19 cellular contexts compared by ENCODE assay signal in genomic region chr1:187862506-187862905, GRCh38.
"Had no signal": no experiment of that assay in that cellular context is flagged by ENCODE, and none has a peak within 500 bp of the region (broad histone marks: within the 10 kb centered on the region; RNA-seq: fewer than 3 reads in every experiment).

No MANE protein-coding gene starts in this region.

- H3K4me1 ChIP-seq: colonic mucosa, sigmoid colon, testis, upper lobe of left lung had no signal

- H3K4me3 ChIP-seq: body of pancreas, colonic mucosa, sigmoid colon, testis, upper lobe of left lung had no signal

- H3K4me3 Mint-ChIP-seq: activated CD4-positive, alpha-beta memory T cell treated with anti-CD3 and anti-CD28 coated beads, Interleukin-2, amount 10 ng/mL, durations not matched to agents 7 days and 5 days; activated CD8-positive, alpha-beta memory T cell treated with anti-CD3 and anti-CD28 coated beads, Interleukin-2, amount 10 ng/mL, durations not matched to agents 7 days and 5 days; activated naive CD8-positive, alpha-beta T cell; nephron; stimulated activated memory B cell treated with anti-CD40 and anti-IgM and Interleukin-4, amounts not matched to agents 10 μg/mL and 1 μg/mL and 100 μg/mL, for 72 hours had no signal

- H3K27me3 ChIP-seq: body of pancreas, colonic mucosa, sigmoid colon, testis, upper lobe of left lung had no signal

- H3K9me3 Mint-ChIP-seq: activated CD4-positive, alpha-beta memory T cell treated with anti-CD3 and anti-CD28 coated beads, Interleukin-2, amount 10 ng/mL, durations not matched to agents 7 days and 5 days had no signal

- H3K27ac ChIP-seq: body of pancreas, colonic mucosa, sigmoid colon, testis, upper lobe of left lung had no signal

- H3K27me3 Mint-ChIP-seq: activated CD4-positive, alpha-beta memory T cell treated with anti-CD3 and anti-CD28 coated beads, Interleukin-2, amount 10 ng/mL, durations not matched to agents 7 days and 5 days; activated CD8-positive, alpha-beta memory T cell treated with anti-CD3 and anti-CD28 coated beads, Interleukin-2, amount 10 ng/mL, durations not matched to agents 7 days and 5 days; activated naive CD8-positive, alpha-beta T cell; stimulated activated memory B cell treated with anti-CD40 and anti-IgM and Interleukin-4, amounts not matched to agents 10 μg/mL and 1 μg/mL and 100 μg/mL, for 72 hours had no signal

- H3K36me3 Mint-ChIP-seq: activated CD8-positive, alpha-beta memory T cell treated with anti-CD3 and anti-CD28 coated beads, Interleukin-2, amount 10 ng/mL, durations not matched to agents 7 days and 5 days; activated naive CD8-positive, alpha-beta T cell; stimulated activated memory B cell treated with anti-CD40 and anti-IgM and Interleukin-4, amounts not matched to agents 10 μg/mL and 1 μg/mL and 100 μg/mL, for 72 hours had no signal

- DNase-seq: activated CD4-positive, alpha-beta memory T cell treated with anti-CD3 and anti-CD28 coated beads, Interleukin-2, amount 10 ng/mL, durations not matched to agents 7 days and 5 days; activated CD4-positive, alpha-beta T cell treated with anti-CD3 and anti-CD28 coated beads for 48 hours; activated CD4-positive, CD25-positive, alpha-beta regulatory T cell; activated CD8-positive, alpha-beta memory T cell treated with anti-CD3 and anti-CD28 coated beads, Interleukin-2, amount 10 ng/mL, durations not matched to agents 7 days and 5 days; amygdala; body of pancreas; central memory CD4-positive, alpha-beta T cell; colonic mucosa; midbrain; sigmoid colon; stimulated activated CD4-positive, alpha-beta T cell treated with anti-CD3 and anti-CD28 coated beads, Interleukin-4, amount 100 ng/mL, for 4 hours; T-helper 1 cell; T1000; testis; upper lobe of left lung had no signal

- H3K27ac Mint-ChIP-seq: activated CD4-positive, alpha-beta memory T cell treated with anti-CD3 and anti-CD28 coated beads, Interleukin-2, amount 10 ng/mL, durations not matched to agents 7 days and 5 days; activated CD8-positive, alpha-beta memory T cell treated with anti-CD3 and anti-CD28 coated beads, Interleukin-2, amount 10 ng/mL, durations not matched to agents 7 days and 5 days; activated naive CD8-positive, alpha-beta T cell; nephron; stimulated activated memory B cell treated with anti-CD40 and anti-IgM and Interleukin-4, amounts not matched to agents 10 μg/mL and 1 μg/mL and 100 μg/mL, for 72 hours had no signal

- ATAC-seq: activated CD8-positive, alpha-beta memory T cell treated with anti-CD3 and anti-CD28 coated beads, Interleukin-2, amount 10 ng/mL, durations not matched to agents 7 days and 5 days; body of pancreas; esophagus mucosa; stimulated activated memory B cell treated with anti-CD40 and anti-IgM and Interleukin-4, amounts not matched to agents 10 μg/mL and 1 μg/mL and 100 μg/mL, for 72 hours had no signal

- H3K36me3 ChIP-seq: colonic mucosa, sigmoid colon, upper lobe of left lung had no signal

- H3K9me3 ChIP-seq: body of pancreas, colonic mucosa, sigmoid colon, testis, upper lobe of left lung had no signal

- H3K4me1 Mint-ChIP-seq: activated CD4-positive, alpha-beta memory T cell treated with anti-CD3 and anti-CD28 coated beads, Interleukin-2, amount 10 ng/mL, durations not matched to agents 7 days and 5 days; activated CD8-positive, alpha-beta memory T cell treated with anti-CD3 and anti-CD28 coated beads, Interleukin-2, amount 10 ng/mL, durations not matched to agents 7 days and 5 days; nephron; stimulated activated memory B cell treated with anti-CD40 and anti-IgM and Interleukin-4, amounts not matched to agents 10 μg/mL and 1 μg/mL and 100 μg/mL, for 72 hours had no signal
